ENCODE assay signal across 20 cellular contexts in the genomic region with DNA sequence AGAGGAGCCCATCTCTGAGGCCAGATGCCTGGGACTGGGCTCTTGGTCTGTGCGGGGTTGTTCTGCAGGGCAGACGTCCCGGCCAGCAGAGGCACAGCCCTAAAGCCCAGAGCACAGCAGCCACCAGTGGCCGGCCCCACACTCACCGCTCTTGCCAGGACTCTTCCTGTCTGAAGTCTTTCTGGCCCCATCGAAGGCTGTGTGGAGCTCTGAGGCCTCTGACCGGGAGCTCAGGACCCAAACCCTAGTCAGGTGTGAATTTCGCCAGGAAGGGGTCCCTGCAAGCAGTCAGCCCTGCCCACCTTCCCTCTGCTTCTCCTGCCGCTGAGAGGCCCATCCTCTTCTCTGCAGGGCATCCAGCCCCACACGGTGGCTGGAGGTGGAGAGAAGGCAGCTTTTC.
"Had no signal": no experiment of that assay in that cellular context is flagged by ENCODE, and none has a peak within 500 bp of the region (broad histone marks: within the 10 kb centered on the region; RNA-seq: fewer than 3 reads in every experiment).

No MANE protein-coding gene starts in this region.

- H3K4me1 ChIP-seq: breast epithelium had no signal

- H3K27ac ChIP-seq: breast epithelium, RWPE1 had no signal

- ATAC-seq: T-helper 17 cell had no signal

- H3K4me3 ChIP-seq: breast epithelium had no signal

- H3K9me3 ChIP-seq: breast epithelium, Peyer's patch had no signal

- H3K4me3 Mint-ChIP-seq: activated B cell treated with CpG ODN at 0.5 μM for 24 hours; activated CD4-positive, alpha-beta memory T cell treated with anti-CD3 and anti-CD28 coated beads, Interleukin-2, amount 10 ng/mL, durations not matched to agents 7 days and 5 days; activated CD4-positive, alpha-beta T cell treated with anti-CD3 and anti-CD28 coated beads, Interleukin-2, amount 10 ng/mL, durations not matched to agents 24 days and 14 days; activated naive CD4-positive, alpha-beta T cell treated with anti-CD3 and anti-CD28 coated beads, Interleukin-2, amount 50 U/mL, for 24 hours; T-helper 17 cell had no signal

- DNase-seq: activated B cell treated with CpG ODN at 0.5 μM for 24 hours; activated CD4-positive, alpha-beta memory T cell treated with anti-CD3 and anti-CD28 coated beads, Interleukin-2, amount 10 ng/mL, durations not matched to agents 7 days and 5 days; activated CD4-positive, alpha-beta T cell treated with anti-CD3 and anti-CD28 coated beads for 1 hour; activated CD4-positive, alpha-beta T cell treated with anti-CD3 and anti-CD28 coated beads, Interleukin-2, amount 10 ng/mL, durations not matched to agents 24 days and 14 days; activated naive CD4-positive, alpha-beta T cell; activated T-cell treated with anti-CD3 and anti-CD28 coated beads for 4 hours; Karpas-422; MM.1S; NCI-H1105 treated with DMSO at 0.1 percent for 48 hours; NCI-H1436 treated with DMSO at 0.1 percent for 48 hours; NCI-H2081; NCI-H446; NCI-H524; SHP77 treated with DMSO at 0.1 percent for 48 hours; T-helper 17 cell; T1000 had no signal

- H3K36me3 ChIP-seq: breast epithelium had no signal

- H3K27me3 ChIP-seq: breast epithelium, Peyer's patch had no signal

- H3K27ac Mint-ChIP-seq: activated B cell treated with CpG ODN at 0.5 μM for 24 hours; activated CD4-positive, alpha-beta memory T cell treated with anti-CD3 and anti-CD28 coated beads, Interleukin-2, amount 10 ng/mL, durations not matched to agents 7 days and 5 days; activated CD4-positive, alpha-beta T cell treated with anti-CD3 and anti-CD28 coated beads, Interleukin-2, amount 10 ng/mL, durations not matched to agents 24 days and 14 days; activated naive CD4-positive, alpha-beta T cell treated with anti-CD3 and anti-CD28 coated beads, Interleukin-2, amount 50 U/mL, for 24 hours; T-helper 17 cell had no signal

- H3K9me3 Mint-ChIP-seq: activated B cell treated with CpG ODN at 0.5 μM for 24 hours; activated CD4-positive, alpha-beta memory T cell treated with anti-CD3 and anti-CD28 coated beads, Interleukin-2, amount 10 ng/mL, durations not matched to agents 7 days and 5 days; activated CD4-positive, alpha-beta T cell treated with anti-CD3 and anti-CD28 coated beads, Interleukin-2, amount 10 ng/mL, durations not matched to agents 24 days and 14 days; activated naive CD4-positive, alpha-beta T cell treated with anti-CD3 and anti-CD28 coated beads, Interleukin-2, amount 50 U/mL, for 24 hours had no signal
